9 cellular contexts compared by ENCODE assay signal in the genomic region with DNA sequence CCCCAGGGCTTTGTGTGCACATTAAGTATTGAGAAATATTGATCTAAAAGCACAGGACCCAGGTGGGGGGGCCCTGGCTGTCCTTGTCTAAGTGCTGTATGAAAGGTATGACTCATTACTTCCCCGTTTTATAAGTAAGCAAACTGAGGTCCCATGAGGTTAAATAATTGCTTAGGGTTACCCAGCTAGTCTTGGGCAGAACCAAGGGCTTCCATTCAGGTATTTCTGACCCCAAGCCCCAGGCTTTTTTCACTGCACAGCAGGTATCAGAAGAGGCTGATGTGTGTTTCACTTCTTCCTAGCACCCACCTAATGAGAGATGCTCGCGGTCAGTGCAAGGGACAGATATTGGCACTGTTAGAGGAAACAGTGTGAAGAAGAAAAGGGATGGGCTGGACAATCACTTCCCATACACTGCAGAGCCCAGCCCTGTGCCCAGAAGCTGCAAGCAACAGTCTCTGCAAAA. TPM values are rescaled to one million over a fixed set of nuclear protein-coding genes. Genes with fewer than 3 reads are reported as not detected.
DNase-seq lines count a peak whose midpoint lies in the region; ATAC-seq, FAIRE-seq and TF ChIP-seq lines count a peak whose summit lies in the region.
"Had no signal": no experiment of that assay in that cellular context is flagged by ENCODE, and none has a peak within 500 bp of the region (broad histone marks: within the 10 kb centered on the region; RNA-seq: fewer than 3 reads in every experiment).

No MANE protein-coding gene starts in this region.

- TF ChIP-seq POLR2A in H54 (IDR thresholded peaks at IDR 0.05; ENCODE audit: low read depth, low read length): no peak

- ATAC-seq in GM19452 (IDR thresholded peaks at IDR 0.05; ENCODE audit: unreplicated experiment) (peak; percentile 42), HG03342 (IDR thresholded peaks at IDR 0.05; ENCODE audit: unreplicated experiment) (peak; percentile 39), left colon (peak; percentile 0), HG02852 (IDR thresholded peaks at IDR 0.05; ENCODE audit: unreplicated experiment) (no peak)

- intact Hi-C loops in left colon (cut with DNase I, micrococcal nuclease): no loop called here

- no peak for FAIRE-seq in RCC 7860 (lab: Jason Lieb, UNC)
- FAIRE-seq in H54 (lab: Jason Lieb, UNC): no peak
- FAIRE-seq: keratinocyte had no signal

- DNase-seq in activated T-cell treated with anti-CD3 and anti-CD28 coated beads for 4 hours (peak; percentile 48), left colon (peak in 1 of 2 donors; percentile 36), RCC 7860 (ENCODE audit: low spot score) (no peak), SHP77 treated with DMSO at 0.1 percent for 48 hours (lab: John Stamatoyannopoulos, UW) (no peak), H54 (ENCODE audit: insufficient read length, low spot score) (no peak)

RNA-seq across cellular contexts. Expression of gene TC2N, which starts 4.7 kb away (rescaled TPM):
- total RNA-seq in left colon: 10 to 100 TPM; 65.2 to 97.2 TPM
